Comparison of ENCODE assay signal across 8 cellular contexts in the genomic region with DNA sequence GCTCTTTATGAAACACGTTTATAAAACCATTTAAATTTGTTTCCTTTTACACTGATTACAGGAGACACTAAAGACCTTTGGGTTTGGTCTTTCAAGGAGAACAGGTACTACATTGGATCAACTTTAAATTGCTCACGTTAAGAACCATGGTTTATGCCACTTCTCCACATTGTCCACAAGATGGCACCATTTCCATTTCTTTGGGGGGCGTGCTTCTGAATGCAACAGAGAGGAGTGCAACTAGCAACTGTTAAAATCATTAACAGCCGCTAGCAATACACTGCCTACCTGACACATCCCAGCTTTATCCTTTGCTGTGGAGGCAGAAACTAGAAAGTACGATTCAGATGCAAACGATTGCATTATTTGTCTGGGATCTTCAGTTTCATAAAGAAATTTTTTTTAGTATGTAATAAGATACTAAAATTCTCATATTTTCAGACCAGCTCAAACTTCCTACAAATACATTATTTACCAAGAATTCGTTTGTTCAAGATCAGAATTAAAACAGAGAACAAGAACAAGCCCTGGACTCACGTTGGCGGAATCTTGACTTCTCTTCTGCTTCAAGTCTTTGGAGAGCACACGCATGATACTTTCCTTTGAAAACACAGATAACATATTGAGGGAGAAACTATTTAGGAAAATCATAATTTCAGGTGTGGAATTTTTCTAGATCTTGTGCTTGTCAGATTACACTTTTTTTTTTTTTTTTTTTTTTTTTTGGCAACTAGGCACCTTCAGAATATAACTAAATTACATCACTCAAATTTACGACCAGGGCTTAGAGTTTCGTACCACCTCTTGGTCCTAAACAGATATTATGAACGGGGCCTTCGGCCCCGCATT. TPM values are rescaled to one million over a fixed set of nuclear protein-coding genes. Genes with fewer than 3 reads are reported as not detected.
DNase-seq lines count a peak whose midpoint lies in the region; ATAC-seq, FAIRE-seq and TF ChIP-seq lines count a peak whose summit lies in the region.

No MANE protein-coding gene starts in this region.

- DNase-seq in GM12891 (ENCODE audit: insufficient read length, low spot score) = peak; percentile 47
- DNase-seq in NCI-H1105 (lab: John Stamatoyannopoulos, UW) = peak; percentile 54
- peak; percentile 19 for DNase-seq in activated naive CD8-positive, alpha-beta T cell treated with anti-CD3 and anti-CD28 coated beads, Interleukin-2, amount 50 U/mL, for 16 hours (ENCODE audit: low read depth, low spot score)
- peak in 3 of 5 donors; percentile 30 to 54 (median 33) for DNase-seq in heart left ventricle
- no peak for DNase-seq in psoas muscle
- DNase-seq in posterior vena cava (ENCODE audit: low spot score) = no peak

- WGBS in heart left ventricle, 4 donors = 4 to 6% (median 5%) methylated on average over 15 of the region's 15 CpGs
- 6 to 8% (median 7%) methylated on average over 15 of the region's 15 CpGs for WGBS in psoas muscle, 3 donors

- H3K4me1 ChIP-seq in heart left ventricle (peaks cover 5 to 32% (median 24%) of the 10 kb centered on the region in 12 donors), psoas muscle (peaks cover 12% of the 10 kb centered on the region)

- intact Hi-C loops in heart left ventricle (cut with DNase I) (loop anchor here in 6 of 10 donors (2.0 to 10.0 kb wide), 6 partner anchors 53 to 523 kb away; a partner anchor contains a TSS), psoas muscle (cut with DNase I) (loop anchor here (5.0 to 10.0 kb wide), 2 partner anchors 63 to 525 kb away; a partner anchor contains a TSS), posterior vena cava (cut with DNase I) (no loop called here)

- no peaks in the 10 kb centered on the region for H3K36me3 ChIP-seq in heart left ventricle
- no peaks in the 10 kb centered on the region for H3K36me3 ChIP-seq in psoas muscle (ENCODE audit: insufficient read depth in 1 of 2, low read depth in 1 of 2)

- H3K27me3 ChIP-seq in heart left ventricle (peaks cover 26 to 65% (median 43%) of the 10 kb centered on the region in 9 donors), psoas muscle (ENCODE audit: insufficient read depth in 3 of 3, low read length in 2 of 3) (peaks cover 0 to 45% (median 12%) of the 10 kb centered on the region in 3 donors)

- TF ChIP-seq CTCF in heart left ventricle (IDR thresholded peaks at IDR 0.05) (peak; percentile 74 to 89 (median 81)), psoas muscle (IDR thresholded peaks at IDR 0.05) (peak; percentile 82)

- no peaks in the 10 kb centered on the region for H3K9me3 ChIP-seq in heart left ventricle
- H3K9me3 ChIP-seq in psoas muscle = no peaks in the 10 kb centered on the region

- ATAC-seq in HG02798 (IDR thresholded peaks at IDR 0.05; ENCODE audit: poor library complexity, unreplicated experiment) (peak; percentile 68), SK-N-SH treated with all-trans-retinoic acid at 6 μM for 48 hours (peak; percentile 82), heart left ventricle (peak; percentile 77 to 86 (median 81)), psoas muscle (peak; percentile 76 to 91 (median 82))

- FAIRE-seq in GM12891 (lab: Jason Lieb, UNC) = peak; percentile 93

- TF ChIP-seq POLR2A in GM12891 (IDR thresholded peaks at IDR 0.05; ENCODE audit: low read depth, low read length) (no peak), heart left ventricle (IDR thresholded peaks at IDR 0.05) (no peak)

- H3K4me3 ChIP-seq in heart left ventricle = peak overlapping the region; percentile 29 to 63 (median 50)
- H3K4me3 ChIP-seq in psoas muscle = peak overlapping the region; percentile 68

- H3K27ac ChIP-seq in heart left ventricle (no peak overlapping the region), psoas muscle (no peak overlapping the region)

TF ChIP-seq in GM12891, 5 proteins besides CTCF, POLR2A, EP300 and RAD21:
- TF ChIP-seq PAX5 (IDR thresholded peaks at IDR 0.05; ENCODE audit: insufficient read depth, low read length, severe bottlenecking) (no peak), POLR2AphosphoS5 (IDR thresholded peaks at IDR 0.05; ENCODE audit: low read depth, low read length) (no peak), TAF1 (IDR thresholded peaks at IDR 0.05; ENCODE audit: low read depth, low read length) (no peak), SPI1 (IDR thresholded peaks at IDR 0.05; ENCODE audit: low read depth, low read length) (no peak), POU2F2 (IDR thresholded peaks at IDR 0.05; ENCODE audit: low read depth, low read length) (no peak)
TF ChIP-seq in GM12891: peak in this region for 0.

TF ChIP-seq in SK-N-SH treated with all-trans-retinoic acid at 6 μM for 48 hours, 23 proteins besides CTCF, POLR2A, EP300 and RAD21:
- TF ChIP-seq, protein P1, sequence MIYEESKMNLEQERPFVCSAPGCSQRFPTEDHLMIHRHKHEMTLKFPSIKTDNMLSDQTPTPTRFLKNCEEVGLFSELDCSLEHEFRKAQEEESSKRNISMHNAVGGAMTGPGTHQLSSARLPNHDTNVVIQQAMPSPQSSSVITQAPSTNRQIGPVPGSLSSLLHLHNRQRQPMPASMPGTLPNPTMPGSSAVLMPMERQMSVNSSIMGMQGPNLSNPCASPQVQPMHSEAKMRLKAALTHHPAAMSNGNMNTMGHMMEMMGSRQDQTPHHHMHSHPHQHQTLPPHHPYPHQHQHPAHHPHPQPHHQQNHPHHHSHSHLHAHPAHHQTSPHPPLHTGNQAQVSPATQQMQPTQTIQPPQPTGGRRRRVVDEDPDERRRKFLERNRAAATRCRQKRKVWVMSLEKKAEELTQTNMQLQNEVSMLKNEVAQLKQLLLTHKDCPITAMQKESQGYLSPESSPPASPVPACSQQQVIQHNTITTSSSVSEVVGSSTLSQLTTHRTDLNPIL (CRISPR knock-in tag; IDR thresholded peaks at IDR 0.05; ENCODE audit: low read depth) = no peak
- TF ChIP-seq SNAI2 (CRISPR knock-in tag; IDR thresholded peaks at IDR 0.05) (no peak), TOX (CRISPR knock-in tag; IDR thresholded peaks at IDR 0.05; ENCODE audit: borderline replicate concordance) (no peak), CSDC2 (CRISPR knock-in tag; IDR thresholded peaks at IDR 0.05) (no peak), TCF4 (CRISPR knock-in tag; IDR thresholded peaks at IDR 0.05; ENCODE audit: borderline replicate concordance) (no peak), ZFP3 (CRISPR knock-in tag; IDR thresholded peaks at IDR 0.05) (no peak)
- TF ChIP-seq, protein P2, sequence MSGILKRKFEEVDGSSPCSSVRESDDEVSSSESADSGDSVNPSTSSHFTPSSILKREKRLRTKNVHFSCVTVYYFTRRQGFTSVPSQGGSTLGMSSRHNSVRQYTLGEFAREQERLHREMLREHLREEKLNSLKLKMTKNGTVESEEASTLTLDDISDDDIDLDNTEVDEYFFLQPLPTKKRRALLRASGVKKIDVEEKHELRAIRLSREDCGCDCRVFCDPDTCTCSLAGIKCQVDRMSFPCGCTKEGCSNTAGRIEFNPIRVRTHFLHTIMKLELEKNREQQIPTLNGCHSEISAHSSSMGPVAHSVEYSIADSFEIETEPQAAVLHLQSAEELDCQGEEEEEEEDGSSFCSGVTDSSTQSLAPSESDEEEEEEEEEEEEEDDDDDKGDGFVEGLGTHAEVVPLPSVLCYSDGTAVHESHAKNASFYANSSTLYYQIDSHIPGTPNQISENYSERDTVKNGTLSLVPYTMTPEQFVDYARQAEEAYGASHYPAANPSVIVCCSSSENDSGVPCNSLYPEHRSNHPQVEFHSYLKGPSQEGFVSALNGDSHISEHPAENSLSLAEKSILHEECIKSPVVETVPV (CRISPR knock-in tag; IDR thresholded peaks at IDR 0.05) = no peak
- TF ChIP-seq, protein P3, sequence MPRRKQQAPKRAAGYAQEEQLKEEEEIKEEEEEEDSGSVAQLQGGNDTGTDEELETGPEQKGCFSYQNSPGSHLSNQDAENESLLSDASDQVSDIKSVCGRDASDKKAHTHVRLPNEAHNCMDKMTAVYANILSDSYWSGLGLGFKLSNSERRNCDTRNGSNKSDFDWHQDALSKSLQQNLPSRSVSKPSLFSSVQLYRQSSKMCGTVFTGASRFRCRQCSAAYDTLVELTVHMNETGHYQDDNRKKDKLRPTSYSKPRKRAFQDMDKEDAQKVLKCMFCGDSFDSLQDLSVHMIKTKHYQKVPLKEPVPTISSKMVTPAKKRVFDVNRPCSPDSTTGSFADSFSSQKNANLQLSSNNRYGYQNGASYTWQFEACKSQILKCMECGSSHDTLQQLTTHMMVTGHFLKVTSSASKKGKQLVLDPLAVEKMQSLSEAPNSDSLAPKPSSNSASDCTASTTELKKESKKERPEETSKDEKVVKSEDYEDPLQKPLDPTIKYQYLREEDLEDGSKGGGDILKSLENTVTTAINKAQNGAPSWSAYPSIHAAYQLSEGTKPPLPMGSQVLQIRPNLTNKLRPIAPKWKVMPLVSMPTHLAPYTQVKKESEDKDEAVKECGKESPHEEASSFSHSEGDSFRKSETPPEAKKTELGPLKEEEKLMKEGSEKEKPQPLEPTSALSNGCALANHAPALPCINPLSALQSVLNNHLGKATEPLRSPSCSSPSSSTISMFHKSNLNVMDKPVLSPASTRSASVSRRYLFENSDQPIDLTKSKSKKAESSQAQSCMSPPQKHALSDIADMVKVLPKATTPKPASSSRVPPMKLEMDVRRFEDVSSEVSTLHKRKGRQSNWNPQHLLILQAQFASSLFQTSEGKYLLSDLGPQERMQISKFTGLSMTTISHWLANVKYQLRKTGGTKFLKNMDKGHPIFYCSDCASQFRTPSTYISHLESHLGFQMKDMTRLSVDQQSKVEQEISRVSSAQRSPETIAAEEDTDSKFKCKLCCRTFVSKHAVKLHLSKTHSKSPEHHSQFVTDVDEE (CRISPR knock-in tag; IDR thresholded peaks at IDR 0.05) = no peak
TF ChIP-seq in SK-N-SH treated with all-trans-retinoic acid at 6 μM for 48 hours: peak in this region for 0.

RNA-seq across cellular contexts. Expression of a gene that starts 0.7 kb away (rescaled TPM):
- polyA plus RNA-seq in GM12891 (2012; ENCODE audit: low read depth, missing spikeins) = not detected
- not detected for total RNA-seq in heart left ventricle
- not detected for polyA plus RNA-seq in heart left ventricle
- not detected for total RNA-seq in psoas muscle
- not detected for polyA plus RNA-seq in psoas muscle
- not detected for total RNA-seq in posterior vena cava

RNA-seq across cellular contexts. Expression of a gene that starts 12.3 kb away (rescaled TPM):
- polyA plus RNA-seq in GM12891 (2012; ENCODE audit: low read depth, missing spikeins) = not detected
- total RNA-seq in heart left ventricle = 10 to 100 TPM in 2 of 9 donors, 1 to 10 TPM in 7; 3.9 to 16.1 (median 5.1) TPM
- polyA plus RNA-seq in heart left ventricle = 10 to 100 TPM in 1 of 2 donors, 1 to 10 TPM in 1; 4.0 to 12.2 TPM
- 1 to 10 TPM; 1.9 to 4.2 (median 3.2) TPM for total RNA-seq in psoas muscle
- polyA plus RNA-seq in psoas muscle = 1 to 10 TPM; 1.6 to 2.4 (median 2.3) TPM
- total RNA-seq in posterior vena cava = 10 to 100 TPM; 26.1 to 49.9 TPM

RNA-seq across cellular contexts. Expression of a gene that starts 54.8 kb away (rescaled TPM):
- polyA plus RNA-seq in GM12891 (2012; ENCODE audit: low read depth, missing spikeins) = not detected
- total RNA-seq in heart left ventricle = not detected
- not detected for polyA plus RNA-seq in heart left ventricle
- not detected for total RNA-seq in psoas muscle
- polyA plus RNA-seq in psoas muscle = not detected
- total RNA-seq in posterior vena cava = not detected

Comparison
In these comparisons a context has a peak if more than half of its experiments do, and no peak if none do; other contexts are left out.
1. DNase-seq: peak in GM12891 (single experiment), NCI-H1105 (single experiment), activated naive CD8-positive, alpha-beta T cell treated with anti-CD3 and anti-CD28 coated beads, Interleukin-2, amount 50 U/mL, for 16 hours (single experiment) and heart left ventricle (3 of 5); none in psoas muscle (0 of 2) and posterior vena cava (single experiment).
2. intact Hi-C loops: an anchor here in heart left ventricle (2.0 to 10.0 kb wide) and psoas muscle (5.0 to 10.0 kb wide); none called in posterior vena cava.
3. Peak in every context shown above with its lines, with median percentiles within 50 percentile points of each other: ATAC-seq.